In the genomic region with DNA sequence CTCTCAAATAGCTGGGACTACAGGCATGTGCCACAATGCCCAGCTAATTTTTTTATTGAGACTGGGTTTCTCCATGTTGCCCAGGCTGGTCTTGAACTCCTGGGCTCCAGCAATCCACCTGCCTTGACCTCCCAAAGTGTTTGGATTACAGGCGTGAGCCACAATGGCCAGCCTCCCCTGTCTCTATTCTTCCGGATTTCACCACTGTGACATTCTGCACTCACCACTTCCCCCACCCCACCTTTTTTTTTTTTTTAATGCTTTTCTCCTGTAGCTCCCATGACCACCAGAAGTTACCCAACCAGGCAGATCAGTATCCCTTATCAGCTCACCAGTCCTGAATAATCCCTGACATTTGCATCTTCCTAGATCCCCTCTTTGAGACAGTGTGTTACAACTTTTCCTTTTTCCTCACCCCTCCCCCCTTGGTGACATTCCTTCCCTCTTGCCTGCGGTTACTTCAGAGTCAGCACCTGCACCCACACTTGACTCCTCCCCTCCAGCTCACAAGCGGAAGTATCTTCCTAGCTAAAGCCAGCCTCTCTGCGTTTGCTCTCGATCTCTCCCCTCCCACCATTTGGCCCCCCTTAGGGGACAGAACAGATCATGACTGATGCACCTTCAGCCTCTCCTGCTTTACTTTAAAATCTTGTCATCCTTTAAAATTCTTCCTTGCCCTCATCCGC, we compare ENCODE assay signal across 8 cellular contexts. TPM values are rescaled to one million over a fixed set of nuclear protein-coding genes. Genes with fewer than 3 reads are reported as not detected.
DNase-seq lines count a peak whose midpoint lies in the region; ATAC-seq and TF ChIP-seq lines count a peak whose summit lies in the region.

No MANE protein-coding gene starts in this region.

- peak; percentile 75 for ATAC-seq in HG02885 (IDR thresholded peaks at IDR 0.05; ENCODE audit: poor library complexity, unreplicated experiment)

- no peak overlapping the region for H3K27ac Mint-ChIP-seq in endothelial cell (ENCODE audit: unreplicated experiment)
- no peak overlapping the region for H3K27ac Mint-ChIP-seq in nephron progenitor cell

- H3K36me3 Mint-ChIP-seq in endothelial cell (ENCODE audit: low read depth, unreplicated experiment) (no peaks in the 10 kb centered on the region), nephron progenitor cell (ENCODE audit: low read depth) (no peaks in the 10 kb centered on the region)

- TF ChIP-seq CTCF in endothelial cell (IDR thresholded peaks at IDR 0.05; ENCODE audit: unreplicated experiment) (no peak), nephron progenitor cell (IDR thresholded peaks at IDR 0.05) (no peak)

- H3K4me3 Mint-ChIP-seq in endothelial cell (ENCODE audit: unreplicated experiment), result peak overlapping the region; percentile 54
- peak overlapping the region; percentile 54 for H3K4me3 Mint-ChIP-seq in nephron progenitor cell

- DNase-seq in DMS 273 (lab: John Stamatoyannopoulos, UW; ENCODE audit: unreplicated experiment) (peak; percentile 11), DMS 273 treated with DMSO at 0.1 percent for 48 hours (lab: John Stamatoyannopoulos, UW) (no peak), NCI-H2227 treated with DMSO at 0.1 percent for 48 hours (lab: John Stamatoyannopoulos, UW) (peak; percentile 42), endothelial cell (ENCODE audit: low spot score) (peak; percentile 8), nephron progenitor cell (peak; percentile 40), D341Med (ENCODE audit: low spot score) (no peak)
- DNase-seq in activated CD4-positive, alpha-beta T cell treated with anti-CD3 and anti-CD28 coated beads, Interleukin-2, amount 50 U/mL, for 1 hour, result peak; percentile 54

- H3K4me1 Mint-ChIP-seq in endothelial cell (ENCODE audit: unreplicated experiment) (peaks cover 9% of the 10 kb centered on the region), nephron progenitor cell (peaks cover 32% of the 10 kb centered on the region)

- H3K9me3 Mint-ChIP-seq in endothelial cell (ENCODE audit: unreplicated experiment), result no peaks in the 10 kb centered on the region
- H3K9me3 Mint-ChIP-seq in nephron progenitor cell, result no peaks in the 10 kb centered on the region

- H3K27me3 Mint-ChIP-seq in endothelial cell (ENCODE audit: unreplicated experiment) (peaks cover 3% of the 10 kb centered on the region), nephron progenitor cell (ENCODE audit: low read depth, poor library complexity) (no peaks in the 10 kb centered on the region)

RNA-seq across cellular contexts. Expression of gene ZNF592, which starts 13.5 kb away (rescaled TPM):
- 29.1 TPM for total RNA-seq in endothelial cell (ENCODE audit: unreplicated experiment)

RNA-seq across cellular contexts. Expression of gene SEC11A, which starts 19.0 kb away (rescaled TPM):
- total RNA-seq in endothelial cell (ENCODE audit: unreplicated experiment), result 204 TPM

Comparison
In these comparisons a context has a peak if more than half of its experiments do, and no peak if none do; other contexts are left out.
1. DNase-seq: peak in DMS 273 (single experiment), NCI-H2227 treated with DMSO at 0.1 percent for 48 hours (single experiment), activated CD4-positive, alpha-beta T cell treated with anti-CD3 and anti-CD28 coated beads, Interleukin-2, amount 50 U/mL, for 1 hour (single experiment), endothelial cell (single experiment) and nephron progenitor cell (single experiment); none in DMS 273 treated with DMSO at 0.1 percent for 48 hours (single experiment) and D341Med (single experiment).